Comparison of ENCODE assay signal across 9 cellular contexts in genomic region chr19:3075605-3076431, GRCh38. TPM values are rescaled to one million over a fixed set of nuclear protein-coding genes. Genes with fewer than 3 reads are reported as not detected.
DNase-seq lines count a peak whose midpoint lies in the region; ATAC-seq and TF ChIP-seq lines count a peak whose summit lies in the region.
"Had no signal": no experiment of that assay in that cellular context is flagged by ENCODE, and none has a peak within 500 bp of the region (broad histone marks: within the 10 kb centered on the region; RNA-seq: fewer than 3 reads in every experiment).

No MANE protein-coding gene starts in this region.

- H3K9ac ChIP-seq in endocrine pancreas (ENCODE audit: control insufficient read depth, insufficient read depth, low read length), result peak overlapping the region; percentile 22

- H3K9me3 ChIP-seq in endocrine pancreas (ENCODE audit: control insufficient read depth, low read length), result no peaks in the 10 kb centered on the region
- H3K9me3 ChIP-seq in stomach, result no peaks in the 10 kb centered on the region

- no peak overlapping the region for H3K4me3 Mint-ChIP-seq in activated CD4-positive, alpha-beta memory T cell treated with anti-CD3 and anti-CD28 coated beads for 36 hours
- peak overlapping the region; percentile 53 to 63 (median 56) for H3K4me3 Mint-ChIP-seq in nephron
- H3K4me3 Mint-ChIP-seq: dendritic cell treated with granulocyte-macrophage colony-stimulating factor and Interleukin-4, amounts not matched to agents 40 ng/mL and 50 ng/mL, for 4 days had no signal

- H3K27ac Mint-ChIP-seq in activated CD4-positive, alpha-beta memory T cell treated with anti-CD3 and anti-CD28 coated beads for 36 hours, result no peak overlapping the region
- H3K27ac Mint-ChIP-seq in nephron, result peak overlapping the region in 1 of 3 experiments; percentile 63
- H3K27ac Mint-ChIP-seq: dendritic cell treated with granulocyte-macrophage colony-stimulating factor and Interleukin-4, amounts not matched to agents 40 ng/mL and 50 ng/mL, for 4 days had no signal

- peak; percentile 95 for TF ChIP-seq CTCF in GM12864 (IDR thresholded peaks at IDR 0.05; ENCODE audit: low read depth, low read length, missing control alignments)
- TF ChIP-seq CTCF in nephron (IDR thresholded peaks at IDR 0.05; ENCODE audit: unreplicated experiment in 3 of 3), result peak; percentile 82 to 91 (median 89)
- peak in 6 of 7 experiments; percentile 14 to 99 (median 94) for TF ChIP-seq CTCF in stomach (IDR thresholded peaks at IDR 0.05)

- no peaks in the 10 kb centered on the region for H3K36me3 Mint-ChIP-seq in activated CD4-positive, alpha-beta memory T cell treated with anti-CD3 and anti-CD28 coated beads for 36 hours
- no peaks in the 10 kb centered on the region for H3K36me3 Mint-ChIP-seq in nephron (ENCODE audit: low read depth)

- H3K4me3 ChIP-seq in GM12864 (ENCODE audit: low read depth, low read length), result no peak overlapping the region
- H3K4me3 ChIP-seq in endocrine pancreas (ENCODE audit: control insufficient read depth, insufficient read depth, low read length), result no peak overlapping the region
- peak overlapping the region in 1 of 4 donors; percentile 18 for H3K4me3 ChIP-seq in stomach

- intact Hi-C loops in activated CD4-positive, alpha-beta memory T cell treated with anti-CD3 and anti-CD28 coated beads for 36 hours (cut with micrococcal nuclease), result loop anchor here (2.0 to 5.0 kb wide), 2 partner anchors 29 to 86 kb away; no protein-coding TSS in a partner anchor
- intact Hi-C loops in stomach (cut with DNase I; ENCODE audit: low total_unique reads), result no loop called here

- H3K27me3 Mint-ChIP-seq in activated CD4-positive, alpha-beta memory T cell treated with anti-CD3 and anti-CD28 coated beads for 36 hours, result no peaks in the 10 kb centered on the region
- peaks cover 20% of the 10 kb centered on the region for H3K27me3 Mint-ChIP-seq in nephron (ENCODE audit: low read depth)

- H3K36me3 ChIP-seq in endocrine pancreas (ENCODE audit: control insufficient read depth, insufficient read depth, low read length) (no peaks in the 10 kb centered on the region), stomach (no peaks in the 10 kb centered on the region)

- ATAC-seq in HG03565 (IDR thresholded peaks at IDR 0.05; ENCODE audit: unreplicated experiment) (no peak), GM18861 (IDR thresholded peaks at IDR 0.05; ENCODE audit: unreplicated experiment) (no peak)

- TF ChIP-seq POLR2A in stomach (IDR thresholded peaks at IDR 0.05), result no peak

- peaks cover 4% of the 10 kb centered on the region for H3K4me1 Mint-ChIP-seq in activated CD4-positive, alpha-beta memory T cell treated with anti-CD3 and anti-CD28 coated beads for 36 hours (ENCODE audit: low read depth)
- H3K4me1 Mint-ChIP-seq in nephron, result peaks cover 22% of the 10 kb centered on the region

- DNase-seq in GM12864 (ENCODE audit: low read depth) (no peak), NCI-H1694 treated with DMSO at 0.1 percent for 48 hours (lab: John Stamatoyannopoulos, UW) (peak; percentile 28), stomach (peak; percentile 74)
- DNase-seq in activated CD4-positive, alpha-beta memory T cell treated with anti-CD3 and anti-CD28 coated beads for 36 hours, result peak; percentile 85

- H3K4me1 ChIP-seq in endocrine pancreas (ENCODE audit: control insufficient read depth, insufficient read depth, low read length), result no peaks in the 10 kb centered on the region
- peaks cover 13 to 32% (median 21%) of the 10 kb centered on the region in 4 donors for H3K4me1 ChIP-seq in stomach

- no peak overlapping the region for H3K27ac ChIP-seq in stomach

- H3K9me3 Mint-ChIP-seq in activated CD4-positive, alpha-beta memory T cell treated with anti-CD3 and anti-CD28 coated beads for 36 hours, result no peaks in the 10 kb centered on the region
- H3K9me3 Mint-ChIP-seq in nephron, result no peaks in the 10 kb centered on the region
- H3K9me3 Mint-ChIP-seq: dendritic cell treated with granulocyte-macrophage colony-stimulating factor and Interleukin-4, amounts not matched to agents 40 ng/mL and 50 ng/mL, for 4 days had no signal

- CTCF ChIA-PET in activated CD4-positive, alpha-beta memory T cell treated with anti-CD3 and anti-CD28 coated beads for 36 hours (lab: Charles Lee), result interaction anchor here (0.7 to 5.1 kb wide), 29 partner anchors 9 to 229 kb away, joined by 3 to 49 read pairs (median 4); partner anchors contain the start of gene TLE5

- TF ChIP-seq EP300 in stomach (IDR thresholded peaks at IDR 0.05), result no peak

- H3K27me3 ChIP-seq in endocrine pancreas (ENCODE audit: control insufficient read depth, insufficient read depth, low read length), result no peaks in the 10 kb centered on the region
- no peaks in the 10 kb centered on the region for H3K27me3 ChIP-seq in stomach

- 5 to 19% (median 8%) methylated on average over 24 to 41 of the region's 41 CpGs for WGBS in stomach, 5 donors

- POLR2A ChIA-PET in activated CD4-positive, alpha-beta memory T cell treated with anti-CD3 and anti-CD28 coated beads for 36 hours (lab: Charles Lee), result interaction anchor here (0.5 to 0.7 kb wide), 2 partner anchors 20 to 40 kb away, joined by 3 read pairs; no protein-coding TSS in a partner anchor

RNA-seq across cellular contexts. Expression of gene TLE5, which starts 13.5 kb away (rescaled TPM):
- 100 to 1,000 TPM; 411 to 426 TPM for total RNA-seq in activated CD4-positive, alpha-beta memory T cell treated with anti-CD3 and anti-CD28 coated beads for 36 hours
- total RNA-seq in stomach, result 100 to 1,000 TPM; 126 to 386 (median 264) TPM
- 100 to 1,000 TPM; 470 to 688 (median 669) TPM for polyA plus RNA-seq in stomach

RNA-seq across cellular contexts. Expression of gene GNA11, which starts 18.3 kb away (rescaled TPM):
- 10 to 100 TPM in 1 of 2 experiments, 1 to 10 TPM in 1; 6.3 to 11.6 TPM for total RNA-seq in activated CD4-positive, alpha-beta memory T cell treated with anti-CD3 and anti-CD28 coated beads for 36 hours
- 100 to 1,000 TPM in 1 of 5 donors, 10 to 100 TPM in 4; 40.6 to 204 (median 63.4) TPM for total RNA-seq in stomach
- polyA plus RNA-seq in stomach, result 10 to 100 TPM; 18.9 to 31.3 (median 25.5) TPM

RNA-seq across cellular contexts. Expression of gene TLE2, which starts 46.7 kb away (rescaled TPM):
- total RNA-seq in activated CD4-positive, alpha-beta memory T cell treated with anti-CD3 and anti-CD28 coated beads for 36 hours, result 1 to 10 TPM; 8.5 to 9.9 TPM
- total RNA-seq in stomach, result 10 to 100 TPM; 13.8 to 92.9 (median 47.2) TPM
- polyA plus RNA-seq in stomach, result 10 to 100 TPM; 21.4 to 24.1 (median 21.8) TPM
